In the genomic region with DNA sequence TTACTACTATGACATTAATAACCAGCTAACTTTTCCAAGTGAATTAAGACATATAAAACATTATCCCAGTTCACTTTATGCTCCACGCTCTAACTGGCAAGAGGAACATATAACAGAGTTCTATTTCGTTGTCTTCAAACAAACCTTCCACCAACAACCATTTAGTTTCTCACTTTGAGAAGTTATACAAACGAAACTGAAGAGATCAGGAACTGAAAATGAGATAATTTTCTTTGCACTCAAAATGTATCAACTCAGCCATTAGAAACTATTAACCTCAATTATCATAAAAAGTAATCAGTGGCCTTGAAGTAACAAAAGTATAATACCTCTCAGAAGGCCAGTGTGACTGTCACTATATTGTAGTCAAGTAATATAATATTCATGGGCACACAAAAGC, we compare ENCODE assay signal across 15 cellular contexts.
DNase-seq lines count a peak whose midpoint lies in the region; ATAC-seq, FAIRE-seq and TF ChIP-seq lines count a peak whose summit lies in the region.
"Had no signal": no experiment of that assay in that cellular context is flagged by ENCODE, and none has a peak within 500 bp of the region (broad histone marks: within the 10 kb centered on the region; RNA-seq: fewer than 3 reads in every experiment).

No MANE protein-coding gene starts in this region.

- H3K9me2 ChIP-seq in SK-N-SH: no peaks in the 10 kb centered on the region

- CTCF ChIA-PET in SK-N-SH (lab: Yijun Ruan, JAX): no interaction called here

- TF ChIP-seq POLR2A in GM18505 (IDR thresholded peaks at IDR 0.05; ENCODE audit: borderline replicate concordance, extremely low read depth, insufficient read depth, insufficient read length): no peak

- peaks cover 11% of the 10 kb centered on the region for H3K36me3 Mint-ChIP-seq in IgD-negative memory B cell

- H3K27me3 Mint-ChIP-seq in IgD-negative memory B cell: no peaks in the 10 kb centered on the region
- H3K27me3 Mint-ChIP-seq: naive thymus-derived CD4-positive, alpha-beta T cell had no signal

- DNase-seq in kidney: no peak
- no peak for DNase-seq in SK-N-SH
- no peak for DNase-seq in SHP77 treated with DMSO at 0.1 percent for 48 hours (lab: John Stamatoyannopoulos, UW)
- DNase-seq in NCI-H345 treated with DMSO at 0.1 percent for 48 hours (lab: John Stamatoyannopoulos, UW; ENCODE audit: unreplicated experiment): no peak
- DNase-seq: activated CD8-positive, alpha-beta memory T cell treated with anti-CD3 and anti-CD28 coated beads for 24 hours; DMS79 treated with DMSO at 0.1 percent for 48 hours; naive thymus-derived CD4-positive, alpha-beta T cell; sigmoid colon; thyroid gland had no signal

- TF ChIP-seq RAD21 in SK-N-SH (IDR thresholded peaks at IDR 0.05; ENCODE audit: low read length): no peak

- no peak overlapping the region for H2AFZ ChIP-seq in SK-N-SH (ENCODE audit: low read depth)

- POLR2A ChIA-PET in SK-N-SH (lab: Yijun Ruan, JAX): no interaction called here

- 95% methylated on average over 3 of the region's 3 CpGs for WGBS in SK-N-SH (ENCODE audit: low lambda C conversion rate)

- no peaks in the 10 kb centered on the region for H3K27me3 ChIP-seq in SK-N-SH (ENCODE audit: insufficient read depth)
- H3K27me3 ChIP-seq: sigmoid colon, thyroid gland had no signal

- H3K4me1 Mint-ChIP-seq in IgD-negative memory B cell: peaks cover 3 to 9% (median 8%) of the 10 kb centered on the region in 3 donors
- H3K4me1 Mint-ChIP-seq: naive thymus-derived CD4-positive, alpha-beta T cell had no signal

- H3K27ac Mint-ChIP-seq in IgD-negative memory B cell: peak overlapping the region; percentile 3 to 36 (median 33)
- H3K27ac Mint-ChIP-seq: naive thymus-derived CD4-positive, alpha-beta T cell; T-helper 1 cell treated with Interleukin-12 subunit alpha and Interleukin-12 subunit beta and Interleukin-4 antibody, amounts not matched to agents 30 μg/mL and 1 μg/mL, for 36 hours had no signal

- H3F3A ChIP-seq in SK-N-SH (replicated peaks; ENCODE audit: insufficient read depth): no peaks in the 10 kb centered on the region

- no peak for FAIRE-seq in kidney (lab: Jason Lieb, UNC)
- FAIRE-seq: islet of Langerhans had no signal

- H3K79me2 ChIP-seq in SK-N-SH (ENCODE audit: insufficient read depth): peaks cover 1% of the 10 kb centered on the region; the same call in 1 of the 2 replicates

- no peak for TF ChIP-seq EP300 in SK-N-SH (IDR thresholded peaks at IDR 0.05; ENCODE audit: borderline replicate concordance in 1 of 2, low read depth in 1 of 2, low read length in 1 of 2)

- H3K4me1 ChIP-seq in kidney (ENCODE audit: control insufficient read depth in 1 of 2, insufficient read depth in 1 of 2, low read depth in 1 of 2, low read length in 2 of 2): no peaks in the 10 kb centered on the region
- H3K4me1 ChIP-seq in SK-N-SH (ENCODE audit: control insufficient read depth in 1 of 2, insufficient read depth in 2 of 2, low read depth in 1 of 2, low read length in 1 of 2): no peaks in the 10 kb centered on the region
- H3K4me1 ChIP-seq: sigmoid colon, thyroid gland had no signal

- intact Hi-C loops in kidney (cut with DNase I): no loop called here

- peak overlapping the region in 2 of 4 donors; percentile 38 to 73 for H3K4me3 Mint-ChIP-seq in IgD-negative memory B cell
- H3K4me3 Mint-ChIP-seq: naive thymus-derived CD4-positive, alpha-beta T cell; T-helper 1 cell treated with Interleukin-12 subunit alpha and Interleukin-12 subunit beta and Interleukin-4 antibody, amounts not matched to agents 30 μg/mL and 1 μg/mL, for 36 hours had no signal

- H3K4me3 ChIP-seq in kidney (ENCODE audit: low read length in 2 of 2) (no peak overlapping the region), SK-N-SH (ENCODE audit: low read depth in 2 of 2, low read length in 1 of 2) (no peak overlapping the region)
- H3K4me3 ChIP-seq: sigmoid colon, thyroid gland had no signal

- H3K9me3 ChIP-seq in kidney (ENCODE audit: control insufficient read depth in 1 of 2, low read length in 2 of 2): no peaks in the 10 kb centered on the region
- H3K9me3 ChIP-seq in SK-N-SH: no peaks in the 10 kb centered on the region
- H3K9me3 ChIP-seq: sigmoid colon, thyroid gland had no signal

- peaks cover 0 to 2% (median 0%) of the 10 kb centered on the region in 3 donors for H3K9me3 Mint-ChIP-seq in IgD-negative memory B cell
- H3K9me3 Mint-ChIP-seq: T-helper 1 cell treated with Interleukin-12 subunit alpha and Interleukin-12 subunit beta and Interleukin-4 antibody, amounts not matched to agents 30 μg/mL and 1 μg/mL, for 36 hours had no signal

- TF ChIP-seq CTCF in kidney (IDR thresholded peaks at IDR 0.05; ENCODE audit: borderline replicate concordance, extremely low read depth, insufficient read depth) (no peak), SK-N-SH (IDR thresholded peaks at IDR 0.05) (no peak)

- H4K20me1 ChIP-seq in SK-N-SH (ENCODE audit: insufficient read depth): no peaks in the 10 kb centered on the region

- H3K9ac ChIP-seq in kidney (ENCODE audit: low read length in 2 of 2): no peak overlapping the region
- H3K9ac ChIP-seq in SK-N-SH: no peak overlapping the region

- H3K4me2 ChIP-seq in SK-N-SH: no peak overlapping the region

- ATAC-seq in GM18505 (IDR thresholded peaks at IDR 0.05; ENCODE audit: unreplicated experiment) (peak; percentile 83), GM21367 (IDR thresholded peaks at IDR 0.05; ENCODE audit: unreplicated experiment) (peak; percentile 92), HG02943 (IDR thresholded peaks at IDR 0.05; ENCODE audit: low read depth, unreplicated experiment) (peak; percentile 93)
- ATAC-seq: naive thymus-derived CD4-positive, alpha-beta T cell had no signal

- H3K36me3 ChIP-seq in kidney (ENCODE audit: control insufficient read depth in 1 of 2, insufficient read depth in 2 of 2, low read length in 2 of 2): no peaks in the 10 kb centered on the region
- peaks cover 31 to 35% of the 10 kb centered on the region in 2 experiments for H3K36me3 ChIP-seq in SK-N-SH (replicated peaks in 1 of 2; ENCODE audit: control insufficient read depth in 1 of 2, insufficient read depth in 2 of 2, low read length in 1 of 2)
- H3K36me3 ChIP-seq: thyroid gland had no signal

- H3K27ac ChIP-seq in kidney (ENCODE audit: low read depth in 2 of 2, low read length in 2 of 2) (no peak overlapping the region), SK-N-SH (ENCODE audit: low read depth in 2 of 2, low read length in 1 of 2) (no peak overlapping the region)
- H3K27ac ChIP-seq: sigmoid colon, thyroid gland had no signal

TF ChIP-seq in SK-N-SH, 30 proteins besides CTCF, POLR2A, EP300 and RAD21:
- TF ChIP-seq GABPA (IDR thresholded peaks at IDR 0.05; ENCODE audit: low read depth) (no peak), SMC3 (IDR thresholded peaks at IDR 0.05; ENCODE audit: low read depth, low read length) (no peak), JUND (IDR thresholded peaks at IDR 0.05) (no peak), GATA2 (CRISPR knock-in tag; IDR thresholded peaks at IDR 0.05) (no peak)
